In genomic region chr21:15766952-15767603, GRCh38 we compare ENCODE assay signal across 3 cellular contexts.
TF ChIP-seq lines count a peak whose summit lies in the region.

No MANE protein-coding gene starts in this region.

TF ChIP-seq in GM23338, 12 proteins besides CTCF, POLR2A, EP300 and RAD21 (continues in another document):
- no peak for TF ChIP-seq NANOG (IDR thresholded peaks at IDR 0.05; ENCODE audit: borderline replicate concordance)
- TF ChIP-seq POLR2AphosphoS5 (IDR thresholded peaks at IDR 0.05; ENCODE audit: low read depth) = no peak
- TF ChIP-seq ETS1 (IDR thresholded peaks at IDR 0.05) = no peak
- TF ChIP-seq ZNF114 (CRISPR knock-in tag; IDR thresholded peaks at IDR 0.05) = no peak
- TF ChIP-seq, protein P1, sequence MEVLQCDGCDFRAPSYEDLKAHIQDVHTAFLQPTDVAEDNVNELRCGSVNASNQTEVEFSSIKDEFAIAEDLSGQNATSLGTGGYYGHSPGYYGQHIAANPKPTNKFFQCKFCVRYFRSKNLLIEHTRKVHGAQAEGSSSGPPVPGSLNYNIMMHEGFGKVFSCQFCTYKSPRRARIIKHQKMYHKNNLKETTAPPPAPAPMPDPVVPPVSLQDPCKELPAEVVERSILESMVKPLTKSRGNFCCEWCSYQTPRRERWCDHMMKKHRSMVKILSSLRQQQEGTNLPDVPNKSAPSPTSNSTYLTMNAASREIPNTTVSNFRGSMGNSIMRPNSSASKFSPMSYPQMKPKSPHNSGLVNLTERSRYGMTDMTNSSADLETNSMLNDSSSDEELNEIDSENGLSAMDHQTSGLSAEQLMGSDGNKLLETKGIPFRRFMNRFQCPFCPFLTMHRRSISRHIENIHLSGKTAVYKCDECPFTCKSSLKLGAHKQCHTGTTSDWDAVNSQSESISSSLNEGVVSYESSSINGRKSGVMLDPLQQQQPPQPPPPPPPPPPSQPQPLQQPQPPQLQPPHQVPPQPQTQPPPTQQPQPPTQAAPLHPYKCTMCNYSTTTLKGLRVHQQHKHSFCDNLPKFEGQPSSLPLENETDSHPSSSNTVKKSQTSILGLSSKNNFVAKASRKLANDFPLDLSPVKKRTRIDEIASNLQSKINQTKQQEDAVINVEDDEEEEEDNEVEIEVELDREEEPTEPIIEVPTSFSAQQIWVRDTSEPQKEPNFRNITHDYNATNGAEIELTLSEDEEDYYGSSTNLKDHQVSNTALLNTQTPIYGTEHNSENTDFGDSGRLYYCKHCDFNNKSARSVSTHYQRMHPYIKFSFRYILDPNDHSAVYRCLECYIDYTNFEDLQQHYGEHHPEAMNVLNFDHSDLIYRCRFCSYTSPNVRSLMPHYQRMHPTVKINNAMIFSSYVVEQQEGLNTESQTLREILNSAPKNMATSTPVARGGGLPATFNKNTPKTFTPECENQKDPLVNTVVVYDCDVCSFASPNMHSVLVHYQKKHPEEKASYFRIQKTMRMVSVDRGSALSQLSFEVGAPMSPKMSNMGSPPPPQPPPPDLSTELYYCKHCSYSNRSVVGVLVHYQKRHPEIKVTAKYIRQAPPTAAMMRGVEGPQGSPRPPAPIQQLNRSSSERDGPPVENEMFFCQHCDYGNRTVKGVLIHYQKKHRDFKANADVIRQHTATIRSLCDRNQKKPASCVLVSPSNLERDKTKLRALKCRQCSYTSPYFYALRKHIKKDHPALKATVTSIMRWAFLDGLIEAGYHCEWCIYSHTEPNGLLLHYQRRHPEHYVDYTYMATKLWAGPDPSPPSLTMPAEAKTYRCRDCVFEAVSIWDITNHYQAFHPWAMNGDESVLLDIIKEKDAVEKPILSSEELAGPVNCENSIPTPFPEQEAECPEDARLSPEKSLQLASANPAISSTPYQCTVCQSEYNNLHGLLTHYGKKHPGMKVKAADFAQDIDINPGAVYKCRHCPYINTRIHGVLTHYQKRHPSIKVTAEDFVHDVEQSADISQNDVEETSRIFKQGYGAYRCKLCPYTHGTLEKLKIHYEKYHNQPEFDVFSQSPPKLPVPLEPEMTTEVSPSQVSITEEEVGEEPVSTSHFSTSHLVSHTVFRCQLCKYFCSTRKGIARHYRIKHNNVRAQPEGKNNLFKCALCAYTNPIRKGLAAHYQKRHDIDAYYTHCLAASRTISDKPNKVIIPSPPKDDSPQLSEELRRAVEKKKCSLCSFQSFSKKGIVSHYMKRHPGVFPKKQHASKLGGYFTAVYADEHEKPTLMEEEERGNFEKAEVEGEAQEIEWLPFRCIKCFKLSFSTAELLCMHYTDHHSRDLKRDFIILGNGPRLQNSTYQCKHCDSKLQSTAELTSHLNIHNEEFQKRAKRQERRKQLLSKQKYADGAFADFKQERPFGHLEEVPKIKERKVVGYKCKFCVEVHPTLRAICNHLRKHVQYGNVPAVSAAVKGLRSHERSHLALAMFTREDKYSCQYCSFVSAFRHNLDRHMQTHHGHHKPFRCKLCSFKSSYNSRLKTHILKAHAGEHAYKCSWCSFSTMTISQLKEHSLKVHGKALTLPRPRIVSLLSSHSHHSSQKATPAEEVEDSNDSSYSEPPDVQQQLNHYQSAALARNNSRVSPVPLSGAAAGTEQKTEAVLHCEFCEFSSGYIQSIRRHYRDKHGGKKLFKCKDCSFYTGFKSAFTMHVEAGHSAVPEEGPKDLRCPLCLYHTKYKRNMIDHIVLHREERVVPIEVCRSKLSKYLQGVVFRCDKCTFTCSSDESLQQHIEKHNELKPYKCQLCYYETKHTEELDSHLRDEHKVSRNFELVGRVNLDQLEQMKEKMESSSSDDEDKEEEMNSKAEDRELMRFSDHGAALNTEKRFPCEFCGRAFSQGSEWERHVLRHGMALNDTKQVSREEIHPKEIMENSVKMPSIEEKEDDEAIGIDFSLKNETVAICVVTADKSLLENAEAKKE (CRISPR knock-in tag; IDR thresholded peaks at IDR 0.05) = no peak

TF ChIP-seq in IMR-90, 13 proteins besides CTCF, POLR2A, EP300 and RAD21:
- TF ChIP-seq MXI1 (IDR thresholded peaks at IDR 0.05; ENCODE audit: borderline replicate concordance, low read depth, low read length) = no peak
- no peak for TF ChIP-seq FOS (IDR thresholded peaks at IDR 0.05; ENCODE audit: low read depth, low read length)
- no peak for TF ChIP-seq NFE2L2 (IDR thresholded peaks at IDR 0.05; ENCODE audit: low read depth, low read length)
- no peak for TF ChIP-seq MAFK (IDR thresholded peaks at IDR 0.05; ENCODE audit: low read depth, low read length)
- TF ChIP-seq CEBPB (IDR thresholded peaks at IDR 0.05; ENCODE audit: low read depth, low read length) = no peak
- no peak for TF ChIP-seq ELK1 (IDR thresholded peaks at IDR 0.05; ENCODE audit: borderline replicate concordance, low read depth, low read length)
- TF ChIP-seq BHLHE40 (IDR thresholded peaks at IDR 0.05; ENCODE audit: low read depth, low read length) = no peak
- TF ChIP-seq RCOR1 (IDR thresholded peaks at IDR 0.05; ENCODE audit: insufficient replicate concordance, low read length) = no peak
- TF ChIP-seq SMC3 (IDR thresholded peaks at IDR 0.05; ENCODE audit: low read depth, low read length) = no peak
- no peak for TF ChIP-seq RFX5 (IDR thresholded peaks at IDR 0.05; ENCODE audit: low read depth, low read length)
- no peak for TF ChIP-seq CHD1 (IDR thresholded peaks at IDR 0.05; ENCODE audit: low read depth, low read length)
- TF ChIP-seq MAZ (IDR thresholded peaks at IDR 0.05; ENCODE audit: borderline replicate concordance, low read depth, low read length) = no peak
- TF ChIP-seq, protein P2, sequence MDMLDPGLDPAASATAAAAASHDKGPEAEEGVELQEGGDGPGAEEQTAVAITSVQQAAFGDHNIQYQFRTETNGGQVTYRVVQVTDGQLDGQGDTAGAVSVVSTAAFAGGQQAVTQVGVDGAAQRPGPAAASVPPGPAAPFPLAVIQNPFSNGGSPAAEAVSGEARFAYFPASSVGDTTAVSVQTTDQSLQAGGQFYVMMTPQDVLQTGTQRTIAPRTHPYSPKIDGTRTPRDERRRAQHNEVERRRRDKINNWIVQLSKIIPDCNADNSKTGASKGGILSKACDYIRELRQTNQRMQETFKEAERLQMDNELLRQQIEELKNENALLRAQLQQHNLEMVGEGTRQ (IDR thresholded peaks at IDR 0.05; ENCODE audit: low read depth, low read length) = no peak
TF ChIP-seq in IMR-90: peak in this region for 0.

TF ChIP-seq in endothelial cell of umbilical vein, 7 proteins besides CTCF, POLR2A, EP300 and RAD21:
- TF ChIP-seq EZH2 (IDR thresholded peaks at IDR 0.05; ENCODE audit: borderline replicate concordance, low read depth, low read length, severe bottlenecking) = no peak
- TF ChIP-seq, protein P3, sequence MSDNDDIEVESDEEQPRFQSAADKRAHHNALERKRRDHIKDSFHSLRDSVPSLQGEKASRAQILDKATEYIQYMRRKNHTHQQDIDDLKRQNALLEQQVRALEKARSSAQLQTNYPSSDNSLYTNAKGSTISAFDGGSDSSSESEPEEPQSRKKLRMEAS (IDR thresholded peaks at IDR 0.05; ENCODE audit: insufficient read depth, insufficient read length) = no peak
- no peak for TF ChIP-seq GATA2 (IDR thresholded peaks at IDR 0.05; ENCODE audit: insufficient read depth, insufficient read length, low read depth, low read length)
- no peak for TF ChIP-seq MYC (IDR thresholded peaks at IDR 0.05; ENCODE audit: low read depth, low read length)
- no peak for TF ChIP-seq JUN (IDR thresholded peaks at IDR 0.05; ENCODE audit: borderline replicate concordance, insufficient read depth, insufficient read length, low read depth)
- no peak for TF ChIP-seq POLR2AphosphoS5 (IDR thresholded peaks at IDR 0.05; ENCODE audit: insufficient read depth, low read depth, low read length)
- no peak for TF ChIP-seq FOS (IDR thresholded peaks at IDR 0.05; ENCODE audit: borderline replicate concordance, insufficient read depth, low read length)
